Comparison of ENCODE assay signal across 7 cellular contexts in the genomic region with DNA sequence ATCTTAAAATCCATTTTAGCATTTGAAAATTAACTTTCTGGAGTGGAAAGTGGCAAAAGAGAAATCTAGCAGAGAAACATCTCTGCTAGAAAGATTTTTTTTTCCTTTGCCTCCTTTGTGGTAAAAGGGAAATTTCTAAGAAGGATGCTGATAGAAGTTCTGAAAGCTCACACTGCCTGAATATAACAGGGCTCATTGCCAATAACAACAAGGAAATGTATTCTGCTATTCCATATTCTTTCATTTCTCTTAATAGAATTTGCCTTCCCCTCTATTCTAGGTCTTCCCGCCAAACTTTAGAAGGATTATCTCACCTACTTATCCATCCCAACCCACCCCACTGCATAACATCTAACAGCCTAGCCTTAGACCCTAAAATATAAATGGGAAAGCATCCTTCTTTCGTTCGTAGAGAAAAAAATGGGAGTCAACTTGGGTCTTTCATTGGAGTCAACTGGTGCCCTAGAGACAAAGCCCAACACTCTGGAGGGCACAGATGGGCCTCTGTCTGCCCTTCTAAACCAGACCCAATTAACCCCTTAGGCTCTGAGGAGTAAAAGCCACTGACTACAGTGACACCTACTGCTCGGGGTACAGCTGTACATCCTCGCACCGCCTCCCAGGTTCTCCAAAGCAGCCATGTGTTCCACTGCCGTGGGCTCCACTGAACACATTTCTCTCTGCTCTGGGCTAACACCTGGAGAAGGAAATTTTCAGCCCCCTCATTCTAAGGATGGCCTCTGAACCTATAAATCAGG.
DNase-seq lines count a peak whose midpoint lies in the region; ATAC-seq, FAIRE-seq and TF ChIP-seq lines count a peak whose summit lies in the region.

No MANE protein-coding gene starts in this region.

- H3K27me3 ChIP-seq in foreskin keratinocyte (no peaks in the 10 kb centered on the region), small intestine (ENCODE audit: control insufficient read depth in 2 of 2, insufficient read depth in 2 of 2, low read length in 2 of 2) (no peaks in the 10 kb centered on the region)

- ATAC-seq in T-helper 17 cell (no peak), foreskin keratinocyte (no peak), GM19467 (IDR thresholded peaks at IDR 0.05; ENCODE audit: unreplicated experiment) (no peak), HG02840 (IDR thresholded peaks at IDR 0.05; ENCODE audit: low FRiP score, unreplicated experiment) (no peak)

- H3K27me3 Mint-ChIP-seq in T-helper 17 cell: peaks cover 44% of the 10 kb centered on the region

- H3K4me1 ChIP-seq in foreskin keratinocyte: peaks cover 11% of the 10 kb centered on the region
- peaks cover 10 to 11% of the 10 kb centered on the region in 2 donors for H3K4me1 ChIP-seq in small intestine (ENCODE audit: control insufficient read depth in 2 of 2, insufficient read depth in 1 of 2, low read depth in 1 of 2, low read length in 1 of 2)

- H3K4me1 Mint-ChIP-seq in T-helper 17 cell: peaks cover 14% of the 10 kb centered on the region

- FAIRE-seq in small intestine (lab: Jason Lieb, UNC): no peak

- TF ChIP-seq CTCF in foreskin keratinocyte (conservative IDR thresholded peaks at IDR 0.05): peak; percentile 53

- no peaks in the 10 kb centered on the region for H3K36me3 Mint-ChIP-seq in T-helper 17 cell (ENCODE audit: low read depth)

- DNase-seq in ELR (ENCODE audit: low read depth): peak; percentile 41
- DNase-seq in M059J (ENCODE audit: low read depth): peak; percentile 14
- no peak for DNase-seq in T-helper 17 cell
- no peak for DNase-seq in foreskin keratinocyte
- DNase-seq in small intestine: peak; percentile 31

- no peak overlapping the region for H3K4me3 Mint-ChIP-seq in T-helper 17 cell

- WGBS in small intestine, 3 donors: 69 to 77% (median 73%) methylated on average over 7 of the region's 7 CpGs

- no peaks in the 10 kb centered on the region for H3K36me3 ChIP-seq in small intestine (ENCODE audit: control insufficient read depth in 2 of 2, insufficient read depth in 2 of 2, low read length in 2 of 2)

- H3K4me3 ChIP-seq in small intestine (ENCODE audit: low read depth in 1 of 2, low read length in 2 of 2): no peak overlapping the region

- H3K9me3 ChIP-seq in T-helper 17 cell (ENCODE audit: control insufficient read depth, low read length, poor library complexity, severe bottlenecking) (no peaks in the 10 kb centered on the region), small intestine (ENCODE audit: control insufficient read depth, low read depth) (no peaks in the 10 kb centered on the region)

- no peak overlapping the region for H3K27ac ChIP-seq in foreskin keratinocyte
- peak overlapping the region in 1 of 2 donors; percentile 4 for H3K27ac ChIP-seq in small intestine (ENCODE audit: low read depth in 1 of 2, low read length in 1 of 2)

- H3K27ac Mint-ChIP-seq in T-helper 17 cell: peak overlapping the region; percentile 85

Comparison
In these comparisons a context has a peak if more than half of its experiments do, and no peak if none do; other contexts are left out.
1. DNase-seq: peak in ELR (single experiment), M059J (single experiment) and small intestine (single experiment); none in T-helper 17 cell (0 of 3) and foreskin keratinocyte (0 of 2).